Comparison of ENCODE assay signal across 17 cellular contexts in genomic region chr3:46429671-46430070, GRCh38. TPM values are rescaled to one million over a fixed set of nuclear protein-coding genes. Genes with fewer than 3 reads are reported as not detected.
DNase-seq lines count a peak whose midpoint lies in the region; ATAC-seq and TF ChIP-seq lines count a peak whose summit lies in the region.
"Had no signal": no experiment of that assay in that cellular context is flagged by ENCODE, and none has a peak within 500 bp of the region (broad histone marks: within the 10 kb centered on the region; RNA-seq: fewer than 3 reads in every experiment).

No MANE protein-coding gene starts in this region.

- H3K27ac ChIP-seq in RWPE2 (ENCODE audit: poor library complexity, severe bottlenecking): peak overlapping the region; percentile 32
- H3K27ac ChIP-seq in esophagus squamous epithelium: peak overlapping the region in 3 of 4 donors; percentile 69 to 80 (median 70)
- peak overlapping the region; percentile 88 for H3K27ac ChIP-seq in neutrophil
- H3K27ac ChIP-seq: BLaER1 treated with 17β-estradiol and CSF1 and Interleukin-3, amounts not matched to agents 10 nM and 100 nM had no signal

- H3K27me3 ChIP-seq in Caco-2 (replicated peaks; ENCODE audit: control insufficient read depth, insufficient read depth, low read length): no peaks in the 10 kb centered on the region
- no peaks in the 10 kb centered on the region for H3K27me3 ChIP-seq in RWPE2 (ENCODE audit: insufficient read depth, poor library complexity, severe bottlenecking)
- no peaks in the 10 kb centered on the region for H3K27me3 ChIP-seq in esophagus squamous epithelium
- no peaks in the 10 kb centered on the region for H3K27me3 ChIP-seq in neutrophil
- H3K27me3 ChIP-seq: BLaER1 treated with 17β-estradiol and CSF1 and Interleukin-3, amounts not matched to agents 10 nM and 100 nM had no signal

- H3K36me3 ChIP-seq in Caco-2 (ENCODE audit: control insufficient read depth, insufficient read depth, low read length) (no peaks in the 10 kb centered on the region), RWPE2 (ENCODE audit: low read depth) (no peaks in the 10 kb centered on the region), esophagus squamous epithelium (no peaks in the 10 kb centered on the region), neutrophil (peaks cover 94% of the 10 kb centered on the region)
- H3K36me3 ChIP-seq: BLaER1 treated with 17β-estradiol and CSF1 and Interleukin-3, amounts not matched to agents 10 nM and 100 nM had no signal

- H3K4me1 ChIP-seq in Caco-2 (peaks cover 36% of the 10 kb centered on the region), RWPE2 (ENCODE audit: insufficient read depth, poor library complexity, severe bottlenecking) (peaks cover 10% of the 10 kb centered on the region), esophagus squamous epithelium (peaks cover 0 to 28% (median 0%) of the 10 kb centered on the region in 3 donors), neutrophil (ENCODE audit: control insufficient read depth in 1 of 2, insufficient read depth in 1 of 2, low read depth in 1 of 2, low read length in 1 of 2) (no peaks in the 10 kb centered on the region)

- intact Hi-C loops in Caco-2 (cut with micrococcal nuclease; ENCODE audit: unreplicated experiment): loop anchor here (1.0 kb wide), 1 partner anchor 129 kb away; no protein-coding TSS in a partner anchor
- intact Hi-C loops in esophagus squamous epithelium (cut with DNase I): no loop called here

- H3K27me3 Mint-ChIP-seq in Caco-2 (ENCODE audit: insufficient read depth, unreplicated experiment): no peaks in the 10 kb centered on the region

- POLR2A ChIA-PET in Caco-2 (lab: Charles Lee): interaction anchor here (1.1 kb wide), 1 partner anchor 129 kb away, joined by 5 read pairs; no protein-coding TSS in a partner anchor

- BruUV-seq in Caco-2 (replicated peaks; lab: Mats Ljungman, UMichigan): no TSS peak

- DNase-seq in Caco-2 (no peak), RWPE2 (ENCODE audit: low spot score) (no peak), esophagus squamous epithelium (lab: John Stamatoyannopoulos, UW) (no peak), DMS114 treated with DMSO at 0.1 percent for 48 hours (lab: John Stamatoyannopoulos, UW; ENCODE audit: unreplicated experiment) (no peak)
- DNase-seq in stimulated activated CD4-positive, alpha-beta T cell treated with anti-CD3 and anti-CD28 coated beads, Interleukin-1b, Interleukin-23, amount 100 ng/mL, for 48 hours: no peak
- no peak for DNase-seq in activated CD4-positive, alpha-beta T cell treated with anti-CD3 and anti-CD28 coated beads for 1 hour
- DNase-seq: GF-D8, GOT3, KBM-7, NCI-H1436, NCI-H2029, NCI-H2171, SIG-M5 had no signal

- peak overlapping the region; percentile 75 for H3K27ac Mint-ChIP-seq in Caco-2 (ENCODE audit: unreplicated experiment)

- peaks cover 24% of the 10 kb centered on the region for H3K9me3 Mint-ChIP-seq in Caco-2 (ENCODE audit: unreplicated experiment)

- H3K36me3 Mint-ChIP-seq in Caco-2 (ENCODE audit: insufficient read depth, unreplicated experiment): no peaks in the 10 kb centered on the region

- H3K4me3 Mint-ChIP-seq in Caco-2 (ENCODE audit: unreplicated experiment): peak overlapping the region; percentile 37

- ATAC-seq in RWPE2 (ENCODE audit: low read depth) (peak; percentile 89; the same call in 2 of the 3 replicates), HG03342 (IDR thresholded peaks at IDR 0.05; ENCODE audit: unreplicated experiment) (no peak)

- peaks cover 3% of the 10 kb centered on the region; the same call in 1 of the 2 replicates for H3K9me3 ChIP-seq in Caco-2
- no peaks in the 10 kb centered on the region for H3K9me3 ChIP-seq in RWPE2 (ENCODE audit: severe bottlenecking)
- no peaks in the 10 kb centered on the region for H3K9me3 ChIP-seq in esophagus squamous epithelium
- no peaks in the 10 kb centered on the region for H3K9me3 ChIP-seq in neutrophil

- CTCF ChIA-PET in Caco-2 (lab: Charles Lee): interaction anchor here (0.7 to 2.3 kb wide), 4 partner anchors 16 to 129 kb away, joined by 3 to 11 read pairs (median 4); no protein-coding TSS in a partner anchor

- peaks cover 21% of the 10 kb centered on the region for H3K4me1 Mint-ChIP-seq in Caco-2 (ENCODE audit: low read depth, unreplicated experiment)

- H3K4me3 ChIP-seq in Caco-2 (ENCODE audit: low read depth, low read length): no peak overlapping the region
- no peak overlapping the region for H3K4me3 ChIP-seq in RWPE2 (ENCODE audit: severe bottlenecking)
- no peak overlapping the region for H3K4me3 ChIP-seq in esophagus squamous epithelium
- H3K4me3 ChIP-seq in neutrophil (ENCODE audit: low read depth in 1 of 2, low read length in 1 of 2): no peak overlapping the region
- H3K4me3 ChIP-seq: BLaER1 treated with 17β-estradiol and CSF1 and Interleukin-3, amounts not matched to agents 10 nM and 100 nM had no signal

- no peak for TF ChIP-seq POLR2A in esophagus squamous epithelium (IDR thresholded peaks at IDR 0.05)

- WGBS in esophagus squamous epithelium, 2 donors: 39 to 54% methylated on average over 5 of the region's 5 CpGs

- TF ChIP-seq CTCF in Caco-2 (IDR thresholded peaks at IDR 0.05; ENCODE audit: insufficient read depth in 1 of 2, low read depth in 1 of 2, low read length in 1 of 2, severe bottlenecking in 1 of 2, unreplicated experiment in 1 of 2) (no peak), RWPE2 (IDR thresholded peaks at IDR 0.05; ENCODE audit: poor library complexity, severe bottlenecking) (no peak), esophagus squamous epithelium (IDR thresholded peaks at IDR 0.05) (no peak), neutrophil (IDR thresholded peaks at IDR 0.05) (no peak)

RNA-seq across cellular contexts. Expression of gene CCRL2, which starts 22.6 kb away (rescaled TPM):
- total RNA-seq in Caco-2 (2022) (0.44 and 1.0 TPM in 2 replicates), esophagus squamous epithelium (1 to 10 TPM in 2 of 4 donors, under 1 TPM in 1, not detected in 1; 0.48 to 1.5 (median 1.1) TPM)
- total RNA-seq: NCI-H460 had no signal

RNA-seq across cellular contexts. Expression of gene LTF, which starts 35.0 kb away (rescaled TPM):
- total RNA-seq in Caco-2 (2022) (not detected in 2 replicates), esophagus squamous epithelium (100 to 1,000 TPM in 1 of 4 donors, 1 to 10 TPM in 2, under 1 TPM in 1; 0.57 to 204 (median 2.6) TPM)
- total RNA-seq: NCI-H460 had no signal

RNA-seq across cellular contexts. Expression of gene CCR5, which starts 58.9 kb away (rescaled TPM):
- total RNA-seq in Caco-2 (2022) (not detected in 2 replicates), esophagus squamous epithelium (1 to 10 TPM in 2 of 4 donors, under 1 TPM in 2; 0.61 to 2.5 (median 0.93) TPM)
- total RNA-seq: NCI-H460 had no signal

Comparison
In these comparisons a context has a peak if more than half of its experiments do, and no peak if none do; other contexts are left out.
1. H3K27ac ChIP-seq: peak in every context shown above with its lines; median percentile 88 in neutrophil; 70 in esophagus squamous epithelium; 32 in RWPE2.